1 cellular context compared by ENCODE assay signal in genomic region chr7:100157069-100157333, GRCh38.
TF ChIP-seq lines count a peak whose summit lies in the region.

No MANE protein-coding gene starts in this region.

TF ChIP-seq in H1, 55 proteins besides CTCF, POLR2A, EP300 and RAD21:
- TF ChIP-seq CHD2 (IDR thresholded peaks at IDR 0.05; ENCODE audit: low read length): no peak
- no peak for TF ChIP-seq CBX5 (IDR thresholded peaks at IDR 0.05; ENCODE audit: low read depth, low read length)
